In genomic region chr1:17061486-17062271, GRCh38 we compare ENCODE assay signal across 18 cellular contexts. TPM values are rescaled to one million over a fixed set of nuclear protein-coding genes. Genes with fewer than 3 reads are reported as not detected.
DNase-seq lines count a peak whose midpoint lies in the region; ATAC-seq and TF ChIP-seq lines count a peak whose summit lies in the region.
"Had no signal": no experiment of that assay in that cellular context is flagged by ENCODE, and none has a peak within 500 bp of the region (broad histone marks: within the 10 kb centered on the region; RNA-seq: fewer than 3 reads in every experiment).

No MANE protein-coding gene starts in this region.

- no peaks in the 10 kb centered on the region for H4K20me1 ChIP-seq in neural progenitor cell (ENCODE audit: low read depth)

- H3K4me1 ChIP-seq in neural progenitor cell: peaks cover 7% of the 10 kb centered on the region

- no peaks in the 10 kb centered on the region for H3K27me3 ChIP-seq in neural progenitor cell
- H3K27me3 ChIP-seq: cardiac muscle cell, stomach had no signal

- TF ChIP-seq CTCF in neural progenitor cell (IDR thresholded peaks at IDR 0.05) (no peak), glutamatergic neuron (IDR thresholded peaks at IDR 0.05; ENCODE audit: partially characterized antibody, unreplicated experiment) (no peak)
- TF ChIP-seq CTCF in activated CD8-positive, alpha-beta T cell treated with anti-CD3 and anti-CD28 coated beads for 36 hours (IDR thresholded peaks at IDR 0.05): no peak

- no peak overlapping the region for H3K4me3 ChIP-seq in neural progenitor cell
- H3K4me3 ChIP-seq: cardiac muscle cell, heart right ventricle, stomach had no signal

- intact Hi-C loops in activated CD8-positive, alpha-beta T cell treated with anti-CD3 and anti-CD28 coated beads for 36 hours (cut with micrococcal nuclease): no loop called here

- ATAC-seq in activated CD8-positive, alpha-beta T cell treated with anti-CD3 and anti-CD28 coated beads for 36 hours: no peak
- ATAC-seq: activated CD4-positive, alpha-beta T cell treated with anti-CD3 and anti-CD28 coated beads for 36 hours; activated CD8-positive, alpha-beta memory T cell treated with anti-CD3 and anti-CD28 coated beads, Interleukin-2, amount 10 ng/mL, durations not matched to agents 7 days and 5 days; heart right ventricle had no signal

- POLR2A ChIA-PET in activated CD8-positive, alpha-beta T cell treated with anti-CD3 and anti-CD28 coated beads for 36 hours (lab: Charles Lee): interaction anchor here (1.1 to 1.8 kb wide), 2 partner anchors 13 to 43 kb away, joined by 3 to 5 read pairs; no protein-coding TSS in a partner anchor

- no peaks in the 10 kb centered on the region for H3K79me2 ChIP-seq in neural progenitor cell (ENCODE audit: low read depth)

- no peak overlapping the region for H3K27ac ChIP-seq in neural progenitor cell
- H3K27ac ChIP-seq: cardiac muscle cell had no signal

- peaks cover 11% of the 10 kb centered on the region for H3F3A ChIP-seq in neural progenitor cell (ENCODE audit: low read depth)

- H3K36me3 ChIP-seq in neural progenitor cell: no peaks in the 10 kb centered on the region
- H3K36me3 ChIP-seq: cardiac muscle cell, heart right ventricle, stomach had no signal

- H3K9me3 Mint-ChIP-seq in neural progenitor cell (peaks cover 9% of the 10 kb centered on the region), glutamatergic neuron (ENCODE audit: unreplicated experiment) (no peaks in the 10 kb centered on the region)
- no peaks in the 10 kb centered on the region for H3K9me3 Mint-ChIP-seq in activated CD8-positive, alpha-beta T cell treated with anti-CD3 and anti-CD28 coated beads for 36 hours

- peak overlapping the region; percentile 12 for H3K27ac Mint-ChIP-seq in neural progenitor cell
- H3K27ac Mint-ChIP-seq in activated CD8-positive, alpha-beta T cell treated with anti-CD3 and anti-CD28 coated beads for 36 hours: no peak overlapping the region
- no peak overlapping the region for H3K27ac Mint-ChIP-seq in glutamatergic neuron (ENCODE audit: unreplicated experiment)
- H3K27ac Mint-ChIP-seq: activated CD4-positive, alpha-beta T cell treated with anti-CD3 and anti-CD28 coated beads for 36 hours; activated CD8-positive, alpha-beta memory T cell treated with anti-CD3 and anti-CD28 coated beads, Interleukin-2, amount 10 ng/mL, durations not matched to agents 7 days and 5 days had no signal

- H3K4me3 Mint-ChIP-seq in neural progenitor cell (no peak overlapping the region), glutamatergic neuron (ENCODE audit: unreplicated experiment) (no peak overlapping the region)
- H3K4me3 Mint-ChIP-seq in activated CD8-positive, alpha-beta T cell treated with anti-CD3 and anti-CD28 coated beads for 36 hours: no peak overlapping the region
- H3K4me3 Mint-ChIP-seq: activated CD4-positive, alpha-beta T cell treated with anti-CD3 and anti-CD28 coated beads for 36 hours; activated CD8-positive, alpha-beta memory T cell treated with anti-CD3 and anti-CD28 coated beads, Interleukin-2, amount 10 ng/mL, durations not matched to agents 7 days and 5 days had no signal

- peaks cover 12% of the 10 kb centered on the region for H3K27me3 Mint-ChIP-seq in neural progenitor cell (ENCODE audit: insufficient read depth, low read depth)
- H3K27me3 Mint-ChIP-seq in activated CD8-positive, alpha-beta T cell treated with anti-CD3 and anti-CD28 coated beads for 36 hours: no peaks in the 10 kb centered on the region
- peaks cover 4% of the 10 kb centered on the region for H3K27me3 Mint-ChIP-seq in glutamatergic neuron (ENCODE audit: unreplicated experiment)

- no peak overlapping the region for H2AFZ ChIP-seq in neural progenitor cell (replicated peaks)

- H3K4me2 ChIP-seq in neural progenitor cell: no peak overlapping the region

- no peaks in the 10 kb centered on the region for H3K36me3 Mint-ChIP-seq in neural progenitor cell
- H3K36me3 Mint-ChIP-seq in activated CD8-positive, alpha-beta T cell treated with anti-CD3 and anti-CD28 coated beads for 36 hours (ENCODE audit: low read depth): no peaks in the 10 kb centered on the region
- no peaks in the 10 kb centered on the region for H3K36me3 Mint-ChIP-seq in glutamatergic neuron (ENCODE audit: unreplicated experiment)

- no peaks in the 10 kb centered on the region for H3K9me3 ChIP-seq in neural progenitor cell (ENCODE audit: low read depth)

- DNase-seq in HK-2 (ENCODE audit: unreplicated experiment): peak; percentile 49
- DNase-seq in NCI-H146 (lab: John Stamatoyannopoulos, UW): peak; percentile 62
- DNase-seq in astrocyte of the hippocampus (ENCODE audit: low read depth, low spot score): peak; percentile 37
- no peak for DNase-seq in neural progenitor cell (ENCODE audit: low spot score)
- no peak for DNase-seq in activated CD8-positive, alpha-beta memory T cell treated with anti-CD3 and anti-CD28 coated beads for 24 hours
- DNase-seq in activated CD8-positive, alpha-beta T cell treated with anti-CD3 and anti-CD28 coated beads for 36 hours: no peak
- no peak for DNase-seq in glutamatergic neuron
- DNase-seq: activated CD4-positive, alpha-beta T cell treated with anti-CD3 and anti-CD28 coated beads for 36 hours; activated CD8-positive, alpha-beta memory T cell treated with anti-CD3 and anti-CD28 coated beads, Interleukin-2, amount 10 ng/mL, durations not matched to agents 7 days and 5 days; heart right ventricle; Kasumi-1; NCI-H1694 treated with DMSO at 0.1 percent for 48 hours; small intestine; stimulated activated CD4-positive, alpha-beta T cell treated with anti-CD3 and anti-CD28 coated beads, Interleukin-4, amount 100 ng/mL, for 1 hour; stomach; trophoblast cell had no signal

- CTCF ChIA-PET in activated CD8-positive, alpha-beta T cell treated with anti-CD3 and anti-CD28 coated beads for 36 hours (lab: Charles Lee): interaction anchor here (0.7 kb wide), 1 partner anchor 275 kb away, joined by 3 read pairs; no protein-coding TSS in a partner anchor

- H3K9ac ChIP-seq in neural progenitor cell: no peak overlapping the region

- H3K4me1 Mint-ChIP-seq in neural progenitor cell: peaks cover 31% of the 10 kb centered on the region
- peaks cover 4% of the 10 kb centered on the region for H3K4me1 Mint-ChIP-seq in activated CD8-positive, alpha-beta T cell treated with anti-CD3 and anti-CD28 coated beads for 36 hours (ENCODE audit: low read depth)
- peaks cover 8% of the 10 kb centered on the region for H3K4me1 Mint-ChIP-seq in glutamatergic neuron (ENCODE audit: low read depth, unreplicated experiment)
- H3K4me1 Mint-ChIP-seq: activated CD4-positive, alpha-beta T cell treated with anti-CD3 and anti-CD28 coated beads for 36 hours had no signal

RNA-seq across cellular contexts. Expression of gene SDHB, which starts 7.8 kb away (rescaled TPM):
- total RNA-seq in neural progenitor cell (ENCODE audit: low replicate concordance): 53.8 and 61.2 TPM in 2 replicates
- 100 to 1,000 TPM; 135 to 148 TPM for total RNA-seq in activated CD8-positive, alpha-beta T cell treated with anti-CD3 and anti-CD28 coated beads for 36 hours
- total RNA-seq in glutamatergic neuron (ENCODE audit: unreplicated experiment): 58.9 TPM

RNA-seq across cellular contexts. Expression of gene ATP13A2, which starts 50.0 kb away (rescaled TPM):
- total RNA-seq in neural progenitor cell (ENCODE audit: low replicate concordance): 18.8 and 46.6 TPM in 2 replicates
- total RNA-seq in activated CD8-positive, alpha-beta T cell treated with anti-CD3 and anti-CD28 coated beads for 36 hours: 10 to 100 TPM; 21.4 to 24.1 TPM
- total RNA-seq in glutamatergic neuron (ENCODE audit: unreplicated experiment): 65.0 TPM

RNA-seq across cellular contexts. Expression of gene PADI2, which starts 57.6 kb away (rescaled TPM):
- total RNA-seq in neural progenitor cell (ENCODE audit: low replicate concordance): 0.77 and 1.4 TPM in 2 replicates
- total RNA-seq in activated CD8-positive, alpha-beta T cell treated with anti-CD3 and anti-CD28 coated beads for 36 hours: not detected
- total RNA-seq in glutamatergic neuron (ENCODE audit: unreplicated experiment): 0.74 TPM
- total RNA-seq: pulmonary artery endothelial cell had no signal

Comparison
In these comparisons a context has a peak if more than half of its experiments do, and no peak if none do; other contexts are left out.
1. DNase-seq: peak in HK-2 (single experiment), NCI-H146 (single experiment) and astrocyte of the hippocampus (single experiment); none in neural progenitor cell (single experiment), activated CD8-positive, alpha-beta memory T cell treated with anti-CD3 and anti-CD28 coated beads for 24 hours (single experiment), activated CD8-positive, alpha-beta T cell treated with anti-CD3 and anti-CD28 coated beads for 36 hours (single experiment) and glutamatergic neuron (single experiment).